In genomic region chr1:20358761-20359263, GRCh38 we compare ENCODE assay signal across 10 cellular contexts.
DNase-seq lines count a peak whose midpoint lies in the region; ATAC-seq and TF ChIP-seq lines count a peak whose summit lies in the region.
"Had no signal": no experiment of that assay in that cellular context is flagged by ENCODE, and none has a peak within 500 bp of the region (broad histone marks: within the 10 kb centered on the region; RNA-seq: fewer than 3 reads in every experiment).

No MANE protein-coding gene starts in this region.

- H3K4me3 ChIP-seq in HEK293 (ENCODE audit: low read depth, low read length) (no peak overlapping the region), gastrocnemius medialis (peak overlapping the region; percentile 12 to 48 (median 24))

- H3K27me3 ChIP-seq in gastrocnemius medialis, result no peaks in the 10 kb centered on the region

- H3K9me3 ChIP-seq in HEK293 (ENCODE audit: control insufficient read depth, insufficient read depth, low read depth, low read length) (no peaks in the 10 kb centered on the region), gastrocnemius medialis (no peaks in the 10 kb centered on the region)

- TF ChIP-seq CTCF in HEK293 (tag by site-specific recombination; IDR thresholded peaks at IDR 0.05) (no peak), gastrocnemius medialis (IDR thresholded peaks at IDR 0.05 in 4 of 5, conservative IDR thresholded peaks at IDR 0.05 in 1 of 5) (no peak)

- POLR2A ChIA-PET in HEK293 (lab: Yijun Ruan, JAX), result interaction anchor here (0.5 kb wide), 1 partner anchor 406 kb away, joined by 3 read pairs; no protein-coding TSS in a partner anchor

- H3K27ac ChIP-seq in HEK293 (ENCODE audit: extremely low read depth, low read depth, low read length) (no peak overlapping the region), gastrocnemius medialis (peak overlapping the region; percentile 57 to 80 (median 74))

- no peaks in the 10 kb centered on the region for H3K36me3 ChIP-seq in HEK293 (ENCODE audit: control insufficient read depth in 2 of 2, insufficient read depth in 1 of 2, low read length in 2 of 2)
- no peaks in the 10 kb centered on the region for H3K36me3 ChIP-seq in gastrocnemius medialis

- in situ Hi-C loops in gastrocnemius medialis (cut with MboI; ENCODE audit: low sequenced_read_pairs in 4 of 4), result no loop called here

- intact Hi-C loops in gastrocnemius medialis (cut with DNase I; ENCODE audit: low total_unique reads), result loop anchor here (1.0 to 10.0 kb wide), 2 partner anchors 77 to 276 kb away; partner anchors contain the start of gene PINK1

- DNase-seq in NCI-H748 (lab: John Stamatoyannopoulos, UW; ENCODE audit: unreplicated experiment) (peak; percentile 76), fibroblast of the conjunctiva (ENCODE audit: low read depth) (peak; percentile 56), gastrocnemius medialis (peak; percentile 77 to 81), mesenteric fat pad (ENCODE audit: low spot score) (no peak), AML-193 (lab: John Stamatoyannopoulos, UW) (no peak)
- DNase-seq: activated CD4-positive, alpha-beta T cell treated with anti-CD3 and anti-CD28 coated beads, Interleukin-2, amount 50 U/mL, for 1 hour; foreskin melanocyte had no signal

- no peak for TF ChIP-seq POLR2A in gastrocnemius medialis (IDR thresholded peaks at IDR 0.05)

- CTCF ChIA-PET in HEK293 (lab: Yijun Ruan, JAX), result interaction anchor here (1.0 to 2.1 kb wide), 3 partner anchors 64 to 146 kb away, joined by 3 to 7 read pairs (median 4); no protein-coding TSS in a partner anchor

- H3K4me1 ChIP-seq in HEK293 (ENCODE audit: control insufficient read depth, insufficient read depth, low read length) (peaks cover 8% of the 10 kb centered on the region), gastrocnemius medialis (peaks cover 26 to 31% of the 10 kb centered on the region in 2 donors)

- peak; percentile 92 to 95 for ATAC-seq in gastrocnemius medialis
- ATAC-seq in HG02852 (IDR thresholded peaks at IDR 0.05; ENCODE audit: unreplicated experiment), result no peak
- ATAC-seq in HG03280 (IDR thresholded peaks at IDR 0.05; ENCODE audit: unreplicated experiment), result no peak

TF ChIP-seq in HEK293, 187 proteins besides CTCF, POLR2A, EP300 and RAD21 (continues in another document):
- TF ChIP-seq ZNF37A (tag by site-specific recombination; IDR thresholded peaks at IDR 0.05) (no peak), ZNF660 (tag by site-specific recombination; IDR thresholded peaks at IDR 0.05) (0 out of 2 replicates have a peak, but pooled peaks have one; percentile 21), KLF17 (tag by site-specific recombination; IDR thresholded peaks at IDR 0.05) (0 out of 2 replicates have a peak, but pooled peaks have one; percentile 29), KLF9 (tag by site-specific recombination; IDR thresholded peaks at IDR 0.05; ENCODE audit: low read depth) (peak; percentile 74), PRDM10 (tag by site-specific recombination; IDR thresholded peaks at IDR 0.05) (peak; percentile 83), ZNF335 (tag by site-specific recombination; conservative IDR thresholded peaks at IDR 0.05) (peak; percentile 50), KLF10 (tag by site-specific recombination; IDR thresholded peaks at IDR 0.05) (peak; percentile 79; the same call in 1 of the 2 replicates), ZXDB (tag by site-specific recombination; IDR thresholded peaks at IDR 0.05) (no peak), MYNN (tag by site-specific recombination; IDR thresholded peaks at IDR 0.05; ENCODE audit: borderline replicate concordance) (no peak), ZNF324 (tag by site-specific recombination; IDR thresholded peaks at IDR 0.05) (no peak), ZNF23 (tag by site-specific recombination; IDR thresholded peaks at IDR 0.05; ENCODE audit: borderline replicate concordance) (no peak), ZNF639 (tag by site-specific recombination; IDR thresholded peaks at IDR 0.05) (no peak), SP7 (tag by site-specific recombination; IDR thresholded peaks at IDR 0.05) (0 out of 2 replicates have a peak, but pooled peaks have one; percentile 24), PRDM1 (tag by site-specific recombination; IDR thresholded peaks at IDR 0.05) (no peak), ZBTB10 (tag by site-specific recombination; IDR thresholded peaks at IDR 0.05) (no peak), ZNF600 (tag by site-specific recombination; IDR thresholded peaks at IDR 0.05) (peak; percentile 74)

Comparison
In these comparisons a context has a peak if more than half of its experiments do, and no peak if none do; other contexts are left out.
1. DNase-seq: peak in NCI-H748 (single experiment), fibroblast of the conjunctiva (single experiment) and gastrocnemius medialis (2 of 2); none in mesenteric fat pad (single experiment) and AML-193 (0 of 2).
2. ATAC-seq: peak in gastrocnemius medialis (2 of 2); none in HG02852 (single experiment) and HG03280 (single experiment).